11 cellular contexts compared by ENCODE assay signal in the genomic region with DNA sequence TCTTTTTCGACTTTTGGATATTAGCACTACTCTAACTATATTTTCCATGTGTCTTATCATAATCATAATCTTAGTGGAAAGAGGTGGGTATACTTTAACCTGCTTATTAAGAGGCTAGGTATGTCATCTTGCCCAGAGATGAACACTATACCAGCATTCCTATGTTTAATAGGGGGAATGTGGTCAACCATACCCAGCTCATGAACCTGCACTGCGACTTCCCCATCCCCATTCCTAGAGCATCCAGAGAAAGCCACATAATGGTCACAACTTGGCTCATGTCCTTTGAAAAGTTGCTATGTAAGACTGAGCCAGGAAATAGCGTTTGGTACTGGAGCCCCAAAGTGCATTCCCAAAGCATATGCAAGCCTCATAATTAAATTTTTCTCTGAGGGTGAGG. TPM values are rescaled to one million over a fixed set of nuclear protein-coding genes. Genes with fewer than 3 reads are reported as not detected.
"Had no signal": no experiment of that assay in that cellular context is flagged by ENCODE, and none has a peak within 500 bp of the region (broad histone marks: within the 10 kb centered on the region; RNA-seq: fewer than 3 reads in every experiment).

No MANE protein-coding gene starts in this region.

- H3K4me1 Mint-ChIP-seq: activated CD4-positive, alpha-beta memory T cell treated with anti-CD3 and anti-CD28 coated beads, Interleukin-2, amount 10 ng/mL, durations not matched to agents 7 days and 5 days; activated CD4-positive, alpha-beta T cell treated with anti-CD3 and anti-CD28 coated beads for 36 hours; stimulated activated effector memory CD8-positive, alpha-beta T cell treated with anti-CD3 and anti-CD28 coated beads, Interleukin-12 subunit alpha, Interleukin-12 subunit beta, amount 100 ng/mL, for 72 hours had no signal

- H3K27me3 ChIP-seq: tibial artery, vagina had no signal

- DNase-seq: activated CD4-positive, alpha-beta memory T cell treated with anti-CD3 and anti-CD28 coated beads, Interleukin-2, amount 10 ng/mL, durations not matched to agents 7 days and 5 days; activated CD4-positive, alpha-beta T cell treated with anti-CD3 and anti-CD28 coated beads for 36 hours; activated naive CD4-positive, alpha-beta T cell; aorta; foreskin melanocyte; tibial artery had no signal

- H3K27ac ChIP-seq: vagina had no signal

- H3K9me3 ChIP-seq: tibial artery, vagina had no signal

- H3K9me3 Mint-ChIP-seq: activated CD4-positive, alpha-beta memory T cell treated with anti-CD3 and anti-CD28 coated beads, Interleukin-2, amount 10 ng/mL, durations not matched to agents 7 days and 5 days; neural crest cell; stimulated activated effector memory CD8-positive, alpha-beta T cell treated with anti-CD3 and anti-CD28 coated beads, Interleukin-12 subunit alpha, Interleukin-12 subunit beta, amount 100 ng/mL, for 72 hours had no signal

- H3K36me3 Mint-ChIP-seq: stimulated activated effector memory CD8-positive, alpha-beta T cell treated with anti-CD3 and anti-CD28 coated beads, Interleukin-12 subunit alpha, Interleukin-12 subunit beta, amount 100 ng/mL, for 72 hours had no signal

- H3K36me3 ChIP-seq: tibial artery, vagina had no signal

- H3K27me3 Mint-ChIP-seq: activated CD4-positive, alpha-beta T cell treated with anti-CD3 and anti-CD28 coated beads for 36 hours had no signal

- H3K4me3 Mint-ChIP-seq: activated CD4-positive, alpha-beta memory T cell treated with anti-CD3 and anti-CD28 coated beads, Interleukin-2, amount 10 ng/mL, durations not matched to agents 7 days and 5 days; activated CD4-positive, alpha-beta T cell treated with anti-CD3 and anti-CD28 coated beads for 36 hours; neural crest cell; stimulated activated effector memory CD8-positive, alpha-beta T cell treated with anti-CD3 and anti-CD28 coated beads, Interleukin-12 subunit alpha, Interleukin-12 subunit beta, amount 100 ng/mL, for 72 hours had no signal

- H3K27ac Mint-ChIP-seq: activated CD4-positive, alpha-beta memory T cell treated with anti-CD3 and anti-CD28 coated beads, Interleukin-2, amount 10 ng/mL, durations not matched to agents 7 days and 5 days; activated CD4-positive, alpha-beta T cell treated with anti-CD3 and anti-CD28 coated beads for 36 hours; stimulated activated effector memory CD8-positive, alpha-beta T cell treated with anti-CD3 and anti-CD28 coated beads, Interleukin-12 subunit alpha, Interleukin-12 subunit beta, amount 100 ng/mL, for 72 hours had no signal

- ATAC-seq: activated CD4-positive, alpha-beta T cell treated with anti-CD3 and anti-CD28 coated beads for 36 hours; stimulated activated effector memory CD8-positive, alpha-beta T cell treated with anti-CD3 and anti-CD28 coated beads, Interleukin-12 subunit alpha, Interleukin-12 subunit beta, amount 100 ng/mL, for 72 hours had no signal

- H3K4me3 ChIP-seq: skin epidermis, tibial artery, vagina had no signal

RNA-seq across cellular contexts. Expression of gene TMCC3, which starts 55.2 kb away (rescaled TPM):
- total RNA-seq: osteocyte had no signal
